In the genomic region with DNA sequence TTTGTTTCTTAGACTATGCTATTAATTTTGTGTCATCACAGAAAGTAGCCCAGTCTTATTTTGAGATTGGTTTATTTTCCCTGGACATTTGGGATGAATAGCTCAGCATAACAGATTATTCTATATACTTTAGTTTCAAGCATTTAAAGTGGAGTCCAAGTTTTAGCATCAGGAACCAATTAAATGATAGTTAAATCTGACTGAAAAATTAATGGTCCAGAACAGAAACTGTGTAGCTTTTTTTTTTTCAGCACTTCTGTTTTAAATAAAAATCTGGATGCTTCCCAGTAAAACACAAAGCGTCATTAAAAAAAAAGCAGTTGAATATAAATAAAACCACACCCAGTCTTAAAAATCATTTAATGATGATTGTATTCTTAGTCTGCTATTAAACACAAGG, we compare ENCODE assay signal across 31 cellular contexts. TPM values are rescaled to one million over a fixed set of nuclear protein-coding genes. Genes with fewer than 3 reads are reported as not detected.
"Had no signal": no experiment of that assay in that cellular context is flagged by ENCODE, and none has a peak within 500 bp of the region (broad histone marks: within the 10 kb centered on the region; RNA-seq: fewer than 3 reads in every experiment).

No MANE protein-coding gene starts in this region.

- H2AFZ ChIP-seq: hepatocyte had no signal

- H3K4me1 ChIP-seq: gastrocnemius medialis, left lung, pancreas, right lobe of liver, suprapubic skin, transverse colon, upper lobe of right lung, uterus had no signal

- H3K27me3 ChIP-seq: gastrocnemius medialis, hepatocyte, left lung, neutrophil, pancreas, right lobe of liver, suprapubic skin, transverse colon, upper lobe of right lung, uterus had no signal

- H3K36me3 ChIP-seq: gastrocnemius medialis, left lung, neutrophil, pancreas, right lobe of liver, suprapubic skin, transverse colon, upper lobe of right lung, uterus had no signal

- DNase-seq: dorsolateral prefrontal cortex; effector CD4-positive, alpha-beta T cell; gastrocnemius medialis; head of caudate nucleus; kidney; left lung; mesenchymal stem cell; mucosa of descending colon; naive B cell; pancreas; retina; right lobe of liver; small intestine; stimulated activated CD4-positive, alpha-beta T cell treated with anti-CD3 and anti-CD28 coated beads, Interleukin-15, amount 100 ng/mL, for 24 hours; stimulated activated CD4-positive, alpha-beta T cell treated with anti-CD3 and anti-CD28 coated beads, Interleukin-2, amount 100 ng/mL, for 48 hours; stimulated activated CD8-positive, alpha-beta memory T cell treated with anti-CD3 and anti-CD28 coated beads, Interleukin-4, amount 100 ng/mL, for 48 hours; stimulated activated naive CD4-positive, alpha-beta T cell; stimulated activated naive CD8-positive, alpha-beta T cell treated with anti-CD3 and anti-CD28 coated beads, Interleukin-15, amount 100 ng/mL, for 72 hours; transverse colon; upper lobe of right lung; uterus had no signal

- H3K36me3 Mint-ChIP-seq: mesothelial cell of epicardium; naive B cell; natural killer cell treated with Interleukin-12 subunit alpha and Interleukin-12 subunit beta and Interleukin-15 and Interleukin-18, amount 100 ng/mL, for 72 hours had no signal

- ATAC-seq: esophagus mucosa; gastrocnemius medialis; left lung; mucosa of descending colon; natural killer cell treated with Interleukin-12 subunit alpha and Interleukin-12 subunit beta and Interleukin-15 and Interleukin-18, amount 100 ng/mL, for 72 hours; pancreas; right lobe of liver; stimulated activated naive CD8-positive, alpha-beta T cell treated with anti-CD3 and anti-CD28 coated beads, Interleukin-15, amount 100 ng/mL, for 72 hours; upper lobe of right lung had no signal

- H3K9me3 ChIP-seq: gastrocnemius medialis, left lung, mucosa of descending colon, neutrophil, pancreas, right lobe of liver, suprapubic skin, transverse colon, upper lobe of right lung, uterus had no signal

- H3K4me3 Mint-ChIP-seq: mesothelial cell of epicardium; naive B cell; natural killer cell treated with Interleukin-12 subunit alpha and Interleukin-12 subunit beta and Interleukin-15 and Interleukin-18, amount 100 ng/mL, for 72 hours; neural crest cell; stimulated activated naive CD8-positive, alpha-beta T cell treated with anti-CD3 and anti-CD28 coated beads, Interleukin-15, amount 100 ng/mL, for 72 hours had no signal

- H3K4me1 Mint-ChIP-seq: naive B cell; neural crest cell; stimulated activated naive CD8-positive, alpha-beta T cell treated with anti-CD3 and anti-CD28 coated beads, Interleukin-15, amount 100 ng/mL, for 72 hours had no signal

- H3K79me2 ChIP-seq: hepatocyte had no signal

- H3K4me2 ChIP-seq: hepatocyte had no signal

- H3K4me3 ChIP-seq: dorsolateral prefrontal cortex, gastrocnemius medialis, hepatocyte, left lung, mucosa of descending colon, pancreas, right lobe of liver, suprapubic skin, transverse colon, upper lobe of right lung, uterus had no signal

- H3K27ac ChIP-seq: dorsolateral prefrontal cortex, epithelial cell of prostate, gastrocnemius medialis, hepatocyte, left lung, neutrophil, pancreas, right lobe of liver, suprapubic skin, transverse colon, upper lobe of right lung, uterus had no signal

- H3K27ac Mint-ChIP-seq: naive B cell; natural killer cell treated with Interleukin-12 subunit alpha and Interleukin-12 subunit beta and Interleukin-15 and Interleukin-18, amount 100 ng/mL, for 72 hours; stimulated activated naive CD8-positive, alpha-beta T cell treated with anti-CD3 and anti-CD28 coated beads, Interleukin-15, amount 100 ng/mL, for 72 hours had no signal

- H3K9me3 Mint-ChIP-seq: mesothelial cell of epicardium; neural crest cell; stimulated activated naive CD8-positive, alpha-beta T cell treated with anti-CD3 and anti-CD28 coated beads, Interleukin-15, amount 100 ng/mL, for 72 hours had no signal

RNA-seq across cellular contexts. Expression of a gene that starts 59.4 kb away (rescaled TPM):
- total RNA-seq: dorsolateral prefrontal cortex; glomerular endothelial cell; left lung; lung microvascular endothelial cell; natural killer cell treated with Interleukin-12 subunit alpha and Interleukin-12 subunit beta and Interleukin-15 and Interleukin-18, amount 100 ng/mL, for 72 hours; right lobe of liver; upper lobe of right lung had no signal
